Comparison of ENCODE assay signal across 14 cellular contexts in genomic region chr6:111329882-111330633, GRCh38.
DNase-seq lines count a peak whose midpoint lies in the region; ATAC-seq and TF ChIP-seq lines count a peak whose summit lies in the region.
"Had no signal": no experiment of that assay in that cellular context is flagged by ENCODE, and none has a peak within 500 bp of the region (broad histone marks: within the 10 kb centered on the region; RNA-seq: fewer than 3 reads in every experiment).

No MANE protein-coding gene starts in this region.

- no peaks in the 10 kb centered on the region for H3K9me3 Mint-ChIP-seq in HFFc6
- H3K9me3 Mint-ChIP-seq: activated T-cell treated with anti-CD3 and anti-CD28 coated beads, Interleukin-2, amount 50 U/mL, for 4 hours had no signal

- no peak overlapping the region for H3K27ac ChIP-seq in SJCRH30
- H3K27ac ChIP-seq: BLaER1 treated with 17β-estradiol and CSF1 and Interleukin-3, amounts not matched to agents 10 nM and 100 nM; SK-N-MC had no signal

- H3K27me3 ChIP-seq in SJCRH30: no peaks in the 10 kb centered on the region
- H3K27me3 ChIP-seq: BLaER1 treated with 17β-estradiol and CSF1 and Interleukin-3, amounts not matched to agents 10 nM and 100 nM had no signal

- H3K4me1 ChIP-seq in SJCRH30: no peaks in the 10 kb centered on the region
- H3K4me1 ChIP-seq: BLaER1 treated with 17β-estradiol and CSF1 and Interleukin-3, amounts not matched to agents 10 nM and 100 nM had no signal

- peak; percentile 46 for DNase-seq in epithelial cell of esophagus (ENCODE audit: low read depth)
- DNase-seq in HFFc6: no peak
- DNase-seq in DMS 273 treated with DMSO at 0.1 percent for 48 hours (lab: John Stamatoyannopoulos, UW): no peak
- DNase-seq in NCI-H82 (lab: John Stamatoyannopoulos, UW): no peak
- no peak for DNase-seq in SJCRH30
- DNase-seq: activated T-cell treated with anti-CD3 and anti-CD28 coated beads, Interleukin-2, amount 50 U/mL, for 4 hours; aorta; kidney; right cardiac atrium had no signal

- peaks cover 72% of the 10 kb centered on the region for H3K36me3 ChIP-seq in SJCRH30

- no peak overlapping the region for H3K27ac Mint-ChIP-seq in HFFc6

- H3K9me3 ChIP-seq in SJCRH30 (replicated peaks): 0 out of 2 replicates have a peak, but pooled peaks cover 2% of the 10 kb centered on the region

- peaks cover 39% of the 10 kb centered on the region for H3K36me3 Mint-ChIP-seq in HFFc6 (ENCODE audit: low read depth)

- H3K4me3 ChIP-seq in epithelial cell of esophagus (ENCODE audit: low read length): no peak overlapping the region
- H3K4me3 ChIP-seq in SJCRH30: no peak overlapping the region
- H3K4me3 ChIP-seq: BLaER1 treated with 17β-estradiol and CSF1 and Interleukin-3, amounts not matched to agents 10 nM and 100 nM; SK-N-MC had no signal

- no peak overlapping the region for H3K4me3 Mint-ChIP-seq in HFFc6
- H3K4me3 Mint-ChIP-seq: activated T-cell treated with anti-CD3 and anti-CD28 coated beads, Interleukin-2, amount 50 U/mL, for 4 hours had no signal

- H3K4me1 Mint-ChIP-seq in HFFc6 (ENCODE audit: low read depth): 0 out of 2 replicates have a peak, but pooled peaks cover 7% of the 10 kb centered on the region

- TF ChIP-seq CTCF in epithelial cell of esophagus (IDR thresholded peaks at IDR 0.05; ENCODE audit: insufficient read depth, low read depth, low read length, missing control alignments) (no peak), HFFc6 (IDR thresholded peaks at IDR 0.05) (no peak)

- peak; percentile 73 for ATAC-seq in GM18861 (IDR thresholded peaks at IDR 0.05; ENCODE audit: unreplicated experiment)
- ATAC-seq in GM21423 (IDR thresholded peaks at IDR 0.05; ENCODE audit: unreplicated experiment): peak; percentile 64
- peak; percentile 82 for ATAC-seq in HG02981 (IDR thresholded peaks at IDR 0.05; ENCODE audit: unreplicated experiment)
- ATAC-seq: activated T-cell treated with anti-CD3 and anti-CD28 coated beads, Interleukin-2, amount 50 U/mL, for 4 hours; right cardiac atrium had no signal

- no peaks in the 10 kb centered on the region; the same call in none of the 2 replicates for H3K27me3 Mint-ChIP-seq in HFFc6 (ENCODE audit: insufficient read depth)
